In genomic region chr9:121509175-121509574, GRCh38 we compare ENCODE assay signal across 18 cellular contexts. TPM values are rescaled to one million over a fixed set of nuclear protein-coding genes. Genes with fewer than 3 reads are reported as not detected.
DNase-seq lines count a peak whose midpoint lies in the region; ATAC-seq, FAIRE-seq and TF ChIP-seq lines count a peak whose summit lies in the region.
"Had no signal": no experiment of that assay in that cellular context is flagged by ENCODE, and none has a peak within 500 bp of the region (broad histone marks: within the 10 kb centered on the region; RNA-seq: fewer than 3 reads in every experiment).

No MANE protein-coding gene starts in this region.

- H3K4me1 ChIP-seq in HepG2 (ENCODE audit: insufficient read depth, low read length) (no peaks in the 10 kb centered on the region), right lobe of liver (no peaks in the 10 kb centered on the region)
- H3K4me1 ChIP-seq: HAP-1 had no signal

- in situ Hi-C loops in HepG2 (cut with HindIII; ENCODE audit: extremely low pct_ligation_motif_present, low pct_unique_long_range_greater_than_20kb) = no loop called here

- intact Hi-C loops in HepG2 (cut with micrococcal nuclease; ENCODE audit: unreplicated experiment) = no loop called here
- intact Hi-C loops in right lobe of liver (cut with DNase I) = no loop called here
- intact Hi-C loops in Right ventricle myocardium superior (cut with DNase I) = no loop called here

- no peak for TF ChIP-seq EP300 in HepG2 (IDR thresholded peaks at IDR 0.05; ENCODE audit: low read depth in 2 of 2, low read length in 2 of 2)
- no peak for TF ChIP-seq EP300 in HepG2 (CRISPR knock-in tag; IDR thresholded peaks at IDR 0.05; ENCODE audit: borderline replicate concordance)
- no peak for TF ChIP-seq EP300 in neural cell (conservative IDR thresholded peaks at IDR 0.05; ENCODE audit: poor library complexity, severe bottlenecking)

- 90% methylated on average over 5 of the region's 5 CpGs for WGBS in HepG2 (ENCODE audit: low lambda C conversion rate)
- 81% methylated on average over 3 of the region's 5 CpGs for WGBS in right lobe of liver (ENCODE audit: insufficient coverage, low coverage, low lambda C conversion rate, missing lambda C conversion rate)

- TF ChIP-seq CTCF in HepG2 (CRISPR knock-in tag; IDR thresholded peaks at IDR 0.05) (no peak), right lobe of liver (IDR thresholded peaks at IDR 0.05) (no peak), VCaP (conservative IDR thresholded peaks at IDR 0.05) (no peak), neural cell (IDR thresholded peaks at IDR 0.05; ENCODE audit: poor library complexity, severe bottlenecking) (no peak)

- no peak for ATAC-seq in HepG2
- ATAC-seq in right lobe of liver = no peak
- no peak for ATAC-seq in Right ventricle myocardium superior (ENCODE audit: poor library complexity)
- ATAC-seq: CD8-positive, alpha-beta T cell had no signal

- no peak for FAIRE-seq in HepG2 (lab: Jason Lieb, UNC)
- FAIRE-seq: D721Med, GM19239 had no signal

- no peaks in the 10 kb centered on the region for H3K36me3 ChIP-seq in HepG2 (replicated peaks in 1 of 2; ENCODE audit: control insufficient read depth in 1 of 2, insufficient read depth in 2 of 2, low read length in 2 of 2)
- no peaks in the 10 kb centered on the region for H3K36me3 ChIP-seq in right lobe of liver
- H3K36me3 ChIP-seq in neural cell (ENCODE audit: insufficient read depth, low read length) = no peaks in the 10 kb centered on the region
- H3K36me3 ChIP-seq: HAP-1 had no signal

- H3K9me3 ChIP-seq in HepG2 (ENCODE audit: low read length) (no peaks in the 10 kb centered on the region), right lobe of liver (no peaks in the 10 kb centered on the region), neural cell (ENCODE audit: low read length) (no peaks in the 10 kb centered on the region)
- H3K9me3 ChIP-seq: HAP-1 had no signal

- peaks cover 4 to 19% of the 10 kb centered on the region in 2 experiments; a peak in 3 of 5 replicates for H3K27me3 ChIP-seq in HepG2 (ENCODE audit: control insufficient read depth in 1 of 2, insufficient read depth in 2 of 2, low read length in 2 of 2)
- no peaks in the 10 kb centered on the region for H3K27me3 ChIP-seq in right lobe of liver
- H3K27me3 ChIP-seq in neural cell (ENCODE audit: insufficient read depth, low read depth, low read length) = no peaks in the 10 kb centered on the region

- H3F3A ChIP-seq in neural cell (ENCODE audit: insufficient read depth, low read length, poor library complexity, severe bottlenecking) = no peaks in the 10 kb centered on the region

- TF ChIP-seq POLR2A in HepG2 (IDR thresholded peaks at IDR 0.05; ENCODE audit: insufficient read depth in 1 of 2, low read depth in 2 of 2, low read length in 2 of 2) (no peak), right lobe of liver (IDR thresholded peaks at IDR 0.05) (no peak)

- no peak overlapping the region for H2AFZ ChIP-seq in HepG2 (ENCODE audit: low read length)
- H2AFZ ChIP-seq in neural cell (ENCODE audit: low read depth, low read length) = no peak overlapping the region

- POLR2A ChIA-PET in HepG2 (lab: Yijun Ruan, JAX) = no interaction called here

- H4K20me1 ChIP-seq in HepG2 (ENCODE audit: insufficient read depth, low read length) (no peaks in the 10 kb centered on the region), neural cell (ENCODE audit: insufficient read depth) (no peaks in the 10 kb centered on the region)

- H3K4me2 ChIP-seq in HepG2 (ENCODE audit: low read depth, low read length) (no peak overlapping the region), neural cell (ENCODE audit: low read length) (no peak overlapping the region)

- BruUV-seq in HepG2 (replicated peaks; lab: Mats Ljungman, UMichigan) = no TSS peak

- H3K4me3 ChIP-seq in HepG2 (replicated peaks in 1 of 3; ENCODE audit: insufficient read depth in 1 of 3, low read depth in 2 of 3, low read length in 3 of 3) (no peak overlapping the region), right lobe of liver (no peak overlapping the region), neural cell (ENCODE audit: low read length) (no peak overlapping the region)
- H3K4me3 ChIP-seq: HAP-1 had no signal

- H3K27ac ChIP-seq in HepG2 (ENCODE audit: extremely low read length, insufficient read depth, low read length) (no peak overlapping the region), right lobe of liver (no peak overlapping the region), VCaP (peak overlapping the region; percentile 58; the same call in 1 of the 2 replicates), neural cell (ENCODE audit: low read length) (no peak overlapping the region)
- H3K27ac ChIP-seq: 22Rv1 had no signal

- H3K79me2 ChIP-seq in HepG2 (ENCODE audit: insufficient read depth, low read length) (no peaks in the 10 kb centered on the region), neural cell (replicated peaks; ENCODE audit: insufficient read depth, low read length) (no peaks in the 10 kb centered on the region)

- H3K9me2 ChIP-seq in neural cell (ENCODE audit: insufficient read depth, low read length) = no peaks in the 10 kb centered on the region

- H3K9ac ChIP-seq in HepG2 (ENCODE audit: insufficient read depth, low read depth, low read length) (no peak overlapping the region), neural cell (ENCODE audit: low read length) (no peak overlapping the region)

- TF ChIP-seq RAD21 in HepG2 (CRISPR knock-in tag; IDR thresholded peaks at IDR 0.05) = no peak
- no peak for TF ChIP-seq RAD21 in neural cell (conservative IDR thresholded peaks at IDR 0.05)

- CTCF ChIA-PET in HepG2 (lab: Yijun Ruan, JAX; ENCODE audit: low intra/inter-chr PET ratio, low total read pairs) = no interaction called here

- DNase-seq in HepG2 (ENCODE audit: low spot score) (no peak), right lobe of liver (no peak), Right ventricle myocardium superior (no peak), AG20443 (ENCODE audit: low spot score) (no peak)
- DNase-seq in activated CD8-positive, alpha-beta memory T cell treated with anti-CD3 and anti-CD28 coated beads, Interleukin-2, amount 50 U/mL, for 48 hours = no peak
- DNase-seq: CD8-positive, alpha-beta T cell; COR-L47; DMS153; GF-D8; GOT3 had no signal

TF ChIP-seq in HepG2, 621 proteins besides CTCF, POLR2A, EP300 and RAD21:
- peak; percentile 21; the same call in 1 of the 2 replicates for TF ChIP-seq RFX1 (IDR thresholded peaks at IDR 0.05)
- TF ChIP-seq ZNF747 (CRISPR knock-in tag; IDR thresholded peaks at IDR 0.05; ENCODE audit: borderline replicate concordance) = no peak

TF ChIP-seq in neural cell, 6 proteins besides CTCF, POLR2A, EP300 and RAD21:
- TF ChIP-seq SMC3 (conservative IDR thresholded peaks at IDR 0.05; ENCODE audit: poor library complexity) = no peak
- TF ChIP-seq, protein P1, sequence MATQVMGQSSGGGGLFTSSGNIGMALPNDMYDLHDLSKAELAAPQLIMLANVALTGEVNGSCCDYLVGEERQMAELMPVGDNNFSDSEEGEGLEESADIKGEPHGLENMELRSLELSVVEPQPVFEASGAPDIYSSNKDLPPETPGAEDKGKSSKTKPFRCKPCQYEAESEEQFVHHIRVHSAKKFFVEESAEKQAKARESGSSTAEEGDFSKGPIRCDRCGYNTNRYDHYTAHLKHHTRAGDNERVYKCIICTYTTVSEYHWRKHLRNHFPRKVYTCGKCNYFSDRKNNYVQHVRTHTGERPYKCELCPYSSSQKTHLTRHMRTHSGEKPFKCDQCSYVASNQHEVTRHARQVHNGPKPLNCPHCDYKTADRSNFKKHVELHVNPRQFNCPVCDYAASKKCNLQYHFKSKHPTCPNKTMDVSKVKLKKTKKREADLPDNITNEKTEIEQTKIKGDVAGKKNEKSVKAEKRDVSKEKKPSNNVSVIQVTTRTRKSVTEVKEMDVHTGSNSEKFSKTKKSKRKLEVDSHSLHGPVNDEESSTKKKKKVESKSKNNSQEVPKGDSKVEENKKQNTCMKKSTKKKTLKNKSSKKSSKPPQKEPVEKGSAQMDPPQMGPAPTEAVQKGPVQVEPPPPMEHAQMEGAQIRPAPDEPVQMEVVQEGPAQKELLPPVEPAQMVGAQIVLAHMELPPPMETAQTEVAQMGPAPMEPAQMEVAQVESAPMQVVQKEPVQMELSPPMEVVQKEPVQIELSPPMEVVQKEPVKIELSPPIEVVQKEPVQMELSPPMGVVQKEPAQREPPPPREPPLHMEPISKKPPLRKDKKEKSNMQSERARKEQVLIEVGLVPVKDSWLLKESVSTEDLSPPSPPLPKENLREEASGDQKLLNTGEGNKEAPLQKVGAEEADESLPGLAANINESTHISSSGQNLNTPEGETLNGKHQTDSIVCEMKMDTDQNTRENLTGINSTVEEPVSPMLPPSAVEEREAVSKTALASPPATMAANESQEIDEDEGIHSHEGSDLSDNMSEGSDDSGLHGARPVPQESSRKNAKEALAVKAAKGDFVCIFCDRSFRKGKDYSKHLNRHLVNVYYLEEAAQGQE (IDR thresholded peaks at IDR 0.05; ENCODE audit: borderline replicate concordance) = peak; percentile 92

RNA-seq across cellular contexts. Expression of gene GGTA1, which starts 9.5 kb away (rescaled TPM):
- total RNA-seq in HepG2 (2016; rRNA removed; fragmentation: Illumina TruSeq; extraction: Trizol) (not detected in 2 replicates), right lobe of liver (1 to 10 TPM in 5 of 6 experiments, under 1 TPM in 1; 0.43 to 3.5 (median 1.5) TPM), Right ventricle myocardium superior (31.3 TPM)
- not detected in 2 replicates for total RNA-seq in HepG2 (2016; cell fraction: cytosol; rRNA removed; fragmentation: Illumina TruSeq; extraction: Trizol; ENCODE audit: low read depth)
- not detected in 2 replicates for total RNA-seq in HepG2 (2016; cell fraction: insoluble cytoplasmic fraction; rRNA removed; fragmentation: Illumina TruSeq; extraction: Trizol)
- total RNA-seq in HepG2 (2016; cell fraction: membrane; rRNA removed; fragmentation: Illumina TruSeq; extraction: Trizol) = not detected in 2 replicates
- total RNA-seq in HepG2 (2016; cell fraction: nucleus; rRNA removed; fragmentation: Illumina TruSeq; extraction: Trizol) = not detected in 2 replicates
- polyA plus RNA-seq in HepG2 (2011; rRNA removed) (not detected in 2 replicates), neural cell (not detected in 2 replicates)
- not detected in 2 replicates for polyA plus RNA-seq in HepG2 (2011; cell fraction: cytosol; rRNA removed)
- not detected in 2 replicates for polyA plus RNA-seq in HepG2 (2011; cell fraction: nucleus; rRNA removed)
- not detected in 2 replicates for polyA plus RNA-seq in HepG2 (2012)
- not detected in 2 replicates for polyA plus RNA-seq in HepG2 (2016; cell fraction: cytosol; fragmentation: Illumina TruSeq; extraction: Trizol; ENCODE audit: low read depth)
- polyA plus RNA-seq in HepG2 (2016; cell fraction: insoluble cytoplasmic fraction; fragmentation: Illumina TruSeq; extraction: Trizol; ENCODE audit: low read depth) = not detected in 2 replicates
- polyA plus RNA-seq in HepG2 (2016; cell fraction: membrane; fragmentation: Illumina TruSeq; extraction: Trizol; ENCODE audit: low read depth) = not detected in 2 replicates
- polyA plus RNA-seq in HepG2 (2016; cell fraction: nucleus; fragmentation: Illumina TruSeq; extraction: Trizol; ENCODE audit: insufficient read depth, low read depth) = not detected in 2 replicates
- polyA minus RNA-seq in HepG2 (2011; rRNA and poly(A)+ RNA removed; ENCODE audit: low replicate concordance) = not detected in 2 replicates
- not detected in 2 replicates for polyA minus RNA-seq in HepG2 (2011; cell fraction: cytosol; rRNA and poly(A)+ RNA removed)
- polyA minus RNA-seq in HepG2 (2011; cell fraction: nucleus; rRNA and poly(A)+ RNA removed) = not detected in 2 replicates
- not detected in 2 replicates for polyA minus RNA-seq in neural cell
- total RNA-seq: A673; CD8-positive, alpha-beta T cell; HT1080 had no signal
